In genomic region chr5:104452554-104452953, GRCh38 we compare ENCODE assay signal across 13 cellular contexts.
"Had no signal": no experiment of that assay in that cellular context is flagged by ENCODE, and none has a peak within 500 bp of the region (broad histone marks: within the 10 kb centered on the region; RNA-seq: fewer than 3 reads in every experiment).

No MANE protein-coding gene starts in this region.

- H3K27me3 ChIP-seq: ascending aorta, esophagus squamous epithelium, foreskin keratinocyte, heart right ventricle, right atrium auricular region, tibial artery had no signal

- H3K4me3 ChIP-seq: ascending aorta, esophagus squamous epithelium, heart right ventricle, right atrium auricular region, tibial artery had no signal

- H3K27ac ChIP-seq: ascending aorta, esophagus squamous epithelium, foreskin keratinocyte, heart right ventricle, right atrium auricular region, tibial artery had no signal

- DNase-seq: activated CD4-positive, alpha-beta memory T cell treated with anti-CD3 and anti-CD28 coated beads for 36 hours; activated naive CD8-positive, alpha-beta T cell treated with anti-CD3 and anti-CD28 coated beads, Interleukin-2, amount 50 U/mL, for 24 hours; activated T-cell treated with anti-CD3 and anti-CD28 coated beads, Interleukin-2, amount 50 U/mL, for 48 hours; esophagus squamous epithelium; foreskin keratinocyte; heart right ventricle; kidney; left ventricle myocardium superior; tibial artery had no signal

- H3K36me3 Mint-ChIP-seq: activated CD4-positive, alpha-beta memory T cell treated with anti-CD3 and anti-CD28 coated beads for 36 hours; stimulated activated effector memory CD8-positive, alpha-beta T cell treated with anti-CD3 and anti-CD28 coated beads, Interleukin-12 subunit alpha, Interleukin-12 subunit beta, amount 100 ng/mL, for 72 hours had no signal

- H3K4me1 Mint-ChIP-seq: activated naive CD8-positive, alpha-beta T cell treated with anti-CD3 and anti-CD28 coated beads, Interleukin-2, amount 50 U/mL, for 24 hours; stimulated activated effector memory CD8-positive, alpha-beta T cell treated with anti-CD3 and anti-CD28 coated beads, Interleukin-12 subunit alpha, Interleukin-12 subunit beta, amount 100 ng/mL, for 72 hours had no signal

- H3K27me3 Mint-ChIP-seq: activated CD4-positive, alpha-beta memory T cell treated with anti-CD3 and anti-CD28 coated beads for 36 hours; activated naive CD8-positive, alpha-beta T cell treated with anti-CD3 and anti-CD28 coated beads, Interleukin-2, amount 50 U/mL, for 24 hours had no signal

- H3K4me1 ChIP-seq: ascending aorta, esophagus squamous epithelium, foreskin keratinocyte, heart right ventricle, right atrium auricular region, tibial artery had no signal

- H3K36me3 ChIP-seq: ascending aorta, esophagus squamous epithelium, heart right ventricle, right atrium auricular region, tibial artery had no signal

- H3K27ac Mint-ChIP-seq: activated CD4-positive, alpha-beta memory T cell treated with anti-CD3 and anti-CD28 coated beads for 36 hours; activated naive CD8-positive, alpha-beta T cell treated with anti-CD3 and anti-CD28 coated beads, Interleukin-2, amount 50 U/mL, for 24 hours; stimulated activated effector memory CD8-positive, alpha-beta T cell treated with anti-CD3 and anti-CD28 coated beads, Interleukin-12 subunit alpha, Interleukin-12 subunit beta, amount 100 ng/mL, for 72 hours had no signal

- ATAC-seq: activated CD4-positive, CD25-positive, alpha-beta regulatory T cell treated with anti-CD3 and anti-CD28 coated beads, Interleukin-2, amount 50 U/mL, for 24 hours; activated naive CD8-positive, alpha-beta T cell treated with anti-CD3 and anti-CD28 coated beads, Interleukin-2, amount 50 U/mL, for 24 hours; foreskin keratinocyte; heart right ventricle; left ventricle myocardium superior; stimulated activated effector memory CD8-positive, alpha-beta T cell treated with anti-CD3 and anti-CD28 coated beads, Interleukin-12 subunit alpha, Interleukin-12 subunit beta, amount 100 ng/mL, for 72 hours had no signal

- H3K4me3 Mint-ChIP-seq: activated CD4-positive, alpha-beta memory T cell treated with anti-CD3 and anti-CD28 coated beads for 36 hours; activated naive CD8-positive, alpha-beta T cell treated with anti-CD3 and anti-CD28 coated beads, Interleukin-2, amount 50 U/mL, for 24 hours; stimulated activated effector memory CD8-positive, alpha-beta T cell treated with anti-CD3 and anti-CD28 coated beads, Interleukin-12 subunit alpha, Interleukin-12 subunit beta, amount 100 ng/mL, for 72 hours had no signal
